ENCODE assay signal across 21 cellular contexts in genomic region chr2:33042226-33042625, GRCh38.
"Had no signal": no experiment of that assay in that cellular context is flagged by ENCODE, and none has a peak within 500 bp of the region (broad histone marks: within the 10 kb centered on the region; RNA-seq: fewer than 3 reads in every experiment).

No MANE protein-coding gene starts in this region.

- H3K9me3 ChIP-seq: body of pancreas, heart left ventricle, psoas muscle, transverse colon had no signal

- DNase-seq: activated CD4-positive, alpha-beta memory T cell treated with anti-CD3 and anti-CD28 coated beads, Interleukin-2, amount 10 ng/mL, durations not matched to agents 7 days and 5 days; activated CD4-positive, alpha-beta T cell treated with anti-CD3 and anti-CD28 coated beads for 48 hours; activated gamma-delta T cell; activated naive CD4-positive, alpha-beta T cell treated with anti-CD3 and anti-CD28 coated beads, Interleukin-2, amount 50 U/mL, for 16 hours; activated T-cell treated with anti-CD3 and anti-CD28 coated beads for 4 hours; anterior cingulate cortex; body of pancreas; caudate nucleus; dermis blood vessel endothelial cell; effector CD8-positive, alpha-beta T cell; erythroblast; heart left ventricle; kidney; naive thymus-derived CD4-positive, alpha-beta T cell; psoas muscle; right cardiac atrium; stimulated activated CD4-positive, alpha-beta T cell treated with anti-CD3 and anti-CD28 coated beads, Interleukin-1b, Interleukin-23, amount 100 ng/mL, for 48 hours; transverse colon had no signal

- H3K4me1 ChIP-seq: body of pancreas, psoas muscle, transverse colon had no signal

- H3K4me3 ChIP-seq: body of pancreas, heart left ventricle, psoas muscle, skin epidermis, suprapubic skin, transverse colon had no signal

- H3K9me3 Mint-ChIP-seq: activated CD4-positive, alpha-beta memory T cell treated with anti-CD3 and anti-CD28 coated beads, Interleukin-2, amount 10 ng/mL, durations not matched to agents 7 days and 5 days; stimulated activated naive CD8-positive, alpha-beta T cell treated with anti-CD3 and anti-CD28 coated beads, Interleukin-15, Interleukin-2, amounts not matched to agents 100 ng/mL and 50 ng/mL, for 24 hours had no signal

- H3K4me1 Mint-ChIP-seq: activated CD4-positive, alpha-beta memory T cell treated with anti-CD3 and anti-CD28 coated beads, Interleukin-2, amount 10 ng/mL, durations not matched to agents 7 days and 5 days; naive thymus-derived CD4-positive, alpha-beta T cell had no signal

- H3K4me3 Mint-ChIP-seq: activated CD4-positive, alpha-beta memory T cell treated with anti-CD3 and anti-CD28 coated beads, Interleukin-2, amount 10 ng/mL, durations not matched to agents 7 days and 5 days; naive thymus-derived CD4-positive, alpha-beta T cell; stimulated activated naive CD8-positive, alpha-beta T cell treated with anti-CD3 and anti-CD28 coated beads, Interleukin-15, Interleukin-2, amounts not matched to agents 100 ng/mL and 50 ng/mL, for 24 hours had no signal

- ATAC-seq: body of pancreas; heart left ventricle; naive thymus-derived CD4-positive, alpha-beta T cell; right cardiac atrium had no signal

- H3K36me3 Mint-ChIP-seq: naive thymus-derived CD4-positive, alpha-beta T cell had no signal

- H3K27ac ChIP-seq: body of pancreas, psoas muscle, skin epidermis, suprapubic skin had no signal

- H3K27ac Mint-ChIP-seq: activated CD4-positive, alpha-beta memory T cell treated with anti-CD3 and anti-CD28 coated beads, Interleukin-2, amount 10 ng/mL, durations not matched to agents 7 days and 5 days; naive thymus-derived CD4-positive, alpha-beta T cell; stimulated activated naive CD8-positive, alpha-beta T cell treated with anti-CD3 and anti-CD28 coated beads, Interleukin-15, Interleukin-2, amounts not matched to agents 100 ng/mL and 50 ng/mL, for 24 hours had no signal

- H3K36me3 ChIP-seq: heart left ventricle, suprapubic skin, transverse colon had no signal

- H3K27me3 ChIP-seq: body of pancreas, heart left ventricle, suprapubic skin, transverse colon had no signal
